Comparison of ENCODE assay signal across 8 cellular contexts in genomic region chr17:35241520-35241919, GRCh38. TPM values are rescaled to one million over a fixed set of nuclear protein-coding genes. Genes with fewer than 3 reads are reported as not detected.
A peak's percentile ranks its signal among the peaks of the same experiment; 100 is the strongest.
DNase-seq lines count a peak whose midpoint lies in the region; ATAC-seq and TF ChIP-seq lines count a peak whose summit lies in the region.

No MANE protein-coding gene starts in this region.

- WGBS in mesendoderm (ENCODE audit: extremely low coverage, insufficient coverage, low lambda C conversion rate): no CpG with 5 or more reads among the region's 19 CpGs
- WGBS in testis, 2 donors: 42 to 71% methylated on average over 16 to 19 of the region's 19 CpGs

- peaks cover 3% of the 10 kb centered on the region for H3K36me3 Mint-ChIP-seq in activated naive CD8-positive, alpha-beta T cell

- H3K9ac ChIP-seq in mesendoderm (ENCODE audit: low read length): peak overlapping the region; percentile 46

- in situ Hi-C loops in Panc1 (cut with HindIII; ENCODE audit: low pct_unique_long_range_greater_than_20kb, low sequenced_read_pairs): no loop called here

- no peaks in the 10 kb centered on the region for H3K79me2 ChIP-seq in mesendoderm (ENCODE audit: control insufficient read depth, insufficient read depth, low read length)

- POLR2A ChIA-PET in Panc1 (lab: Charles Lee): no interaction called here
- POLR2A ChIA-PET in GM10248 (lab: Yijun Ruan, JAX): no interaction called here

- peak overlapping the region; percentile 77; the same call in 1 of the 2 replicates for H3K27ac ChIP-seq in Panc1 (ENCODE audit: low read length)
- no peak overlapping the region for H3K27ac ChIP-seq in mesendoderm (ENCODE audit: low read depth, low read length)
- no peak overlapping the region for H3K27ac ChIP-seq in testis

- no peak overlapping the region for H3K23ac ChIP-seq in mesendoderm (ENCODE audit: low read length)

- no peaks in the 10 kb centered on the region for H3K9me3 Mint-ChIP-seq in activated naive CD8-positive, alpha-beta T cell (ENCODE audit: low read depth)

- H3K4me2 ChIP-seq in mesendoderm (ENCODE audit: low read length): no peak overlapping the region

- H3K4me1 Mint-ChIP-seq in activated naive CD8-positive, alpha-beta T cell (ENCODE audit: low read depth): peaks cover 78% of the 10 kb centered on the region

- CTCF ChIA-PET in Panc1 (lab: Charles Lee) (no interaction called here), GM10248 (lab: Yijun Ruan, JAX) (interaction anchor here (1.0 to 1.3 kb wide), 4 partner anchors 9 to 506 kb away, joined by 3 read pairs; no protein-coding TSS in a partner anchor)

- DNase-seq in Panc1 (ENCODE audit: low read depth, low spot score) (no peak), mesendoderm (peak; percentile 10), testis (no peak), GM10248 (ENCODE audit: extremely low spot score) (no peak), iPS-NIHi11 (ENCODE audit: low spot score) (no peak)

- peak overlapping the region; percentile 98 for H3K4me3 Mint-ChIP-seq in activated naive CD8-positive, alpha-beta T cell

- H3K27ac Mint-ChIP-seq in activated naive CD8-positive, alpha-beta T cell: peak overlapping the region; percentile 97

- ATAC-seq in Panc1 (no peak), GM19452 (IDR thresholded peaks at IDR 0.05; ENCODE audit: unreplicated experiment) (no peak), GM18511 (IDR thresholded peaks at IDR 0.05; ENCODE audit: unreplicated experiment) (no peak)

- no peak overlapping the region for H4K5ac ChIP-seq in mesendoderm (ENCODE audit: low read length)

- H3K36me3 ChIP-seq in Panc1 (ENCODE audit: control insufficient read depth, insufficient read depth, low read length) (no peaks in the 10 kb centered on the region), mesendoderm (ENCODE audit: control insufficient read depth, insufficient read depth, low read length) (no peaks in the 10 kb centered on the region), testis (ENCODE audit: low read depth, missing control alignments) (no peaks in the 10 kb centered on the region)

- no peak overlapping the region for H4K8ac ChIP-seq in mesendoderm (ENCODE audit: low read depth, low read length)

- H3K9me3 ChIP-seq in Panc1 (ENCODE audit: control insufficient read depth, insufficient read depth, low read depth, low read length) (no peaks in the 10 kb centered on the region), testis (no peaks in the 10 kb centered on the region)

- TF ChIP-seq POLR2A in testis (IDR thresholded peaks at IDR 0.05): no peak

- H2BK15ac ChIP-seq in mesendoderm (replicated peaks; ENCODE audit: low read depth): no peak overlapping the region

- no peak overlapping the region for H2BK5ac ChIP-seq in mesendoderm (ENCODE audit: low read length)

- no peak overlapping the region for H2AK5ac ChIP-seq in mesendoderm (ENCODE audit: low read length)

- H3K27me3 ChIP-seq in Panc1 (ENCODE audit: control insufficient read depth, insufficient read depth, low read length): peaks cover 4% of the 10 kb centered on the region; the same call in 1 of the 2 replicates
- H3K27me3 ChIP-seq in mesendoderm (ENCODE audit: insufficient read depth, low read length, poor library complexity): no peaks in the 10 kb centered on the region
- no peaks in the 10 kb centered on the region for H3K27me3 ChIP-seq in testis

- H3K4me3 ChIP-seq in Panc1 (ENCODE audit: low read depth in 2 of 2, low read length in 2 of 2) (peak overlapping the region; percentile 72 to 96; a peak in 2 of 4 replicates), mesendoderm (ENCODE audit: low read length) (no peak overlapping the region), testis (peak overlapping the region; percentile 62 to 73)

- no peaks in the 10 kb centered on the region for H3K27me3 Mint-ChIP-seq in activated naive CD8-positive, alpha-beta T cell

- no peak overlapping the region for H3K18ac ChIP-seq in mesendoderm (ENCODE audit: low read length)

- H2BK120ac ChIP-seq in mesendoderm (ENCODE audit: low read depth, low read length): no peak overlapping the region

- intact Hi-C loops in Panc1 (cut with micrococcal nuclease; ENCODE audit: unreplicated experiment) (no loop called here), testis (cut with DNase I; ENCODE audit: low total_unique reads) (no loop called here)

- peak overlapping the region; percentile 83 for H3K56ac ChIP-seq in mesendoderm (ENCODE audit: low read length)

- no peak overlapping the region for H3K4ac ChIP-seq in mesendoderm (ENCODE audit: low read depth, low read length)

- peaks cover 2% of the 10 kb centered on the region for H3K79me1 ChIP-seq in mesendoderm (ENCODE audit: low read length)

- no peak for TF ChIP-seq CTCF in Panc1 (IDR thresholded peaks at IDR 0.05)
- no peak for TF ChIP-seq CTCF in testis (IDR thresholded peaks at IDR 0.05)
- TF ChIP-seq CTCF in GM10248 (IDR thresholded peaks at IDR 0.05; ENCODE audit: control extremely low read depth, extremely low read depth, low read depth, missing control alignments): no peak

- peaks cover 27% of the 10 kb centered on the region for H3K4me1 ChIP-seq in Panc1 (ENCODE audit: control insufficient read depth, insufficient read depth, low read length)
- no peaks in the 10 kb centered on the region for H3K4me1 ChIP-seq in mesendoderm (ENCODE audit: control insufficient read depth, low read depth, low read length)
- H3K4me1 ChIP-seq in testis: peaks cover 22% of the 10 kb centered on the region

- no TSS peak for BruUV-seq in Panc1 (replicated peaks; lab: Mats Ljungman, UMichigan)

RNA-seq across cellular contexts. Expression of gene SLFN5, which starts 1.4 kb away (rescaled TPM):
- total RNA-seq in Panc1 (2021; ENCODE audit: unreplicated experiment) (5.4 TPM), testis (1 to 10 TPM; 5.9 to 6.1 TPM)
- 2.4 TPM for polyA plus RNA-seq in Panc1 (2012; ENCODE audit: insufficient read length)
- polyA plus RNA-seq in mesendoderm (2013, experiment 1 of 2): 2.3 TPM
- polyA plus RNA-seq in mesendoderm (2013, experiment 2 of 2): 2.0 TPM
- 2.4 TPM for polyA plus RNA-seq in testis (ENCODE audit: insufficient read depth, low read depth, low replicate concordance)

RNA-seq across cellular contexts. Expression of gene SLC35G3, which starts 47.3 kb away (rescaled TPM):
- total RNA-seq in Panc1 (2021; ENCODE audit: unreplicated experiment): not detected
- not detected for polyA plus RNA-seq in Panc1 (2012; ENCODE audit: insufficient read length)
- not detected for polyA plus RNA-seq in mesendoderm (2013, experiment 1 of 2)
- polyA plus RNA-seq in mesendoderm (2013, experiment 2 of 2): not detected
- 1 to 10 TPM in 1 of 2 donors, under 1 TPM in 1; 0.99 to 4.1 TPM for total RNA-seq in testis
- 2.7 TPM for polyA plus RNA-seq in testis (ENCODE audit: insufficient read depth, low read depth, low replicate concordance)
